ENCODE assay signal across 7 cellular contexts in the genomic region with DNA sequence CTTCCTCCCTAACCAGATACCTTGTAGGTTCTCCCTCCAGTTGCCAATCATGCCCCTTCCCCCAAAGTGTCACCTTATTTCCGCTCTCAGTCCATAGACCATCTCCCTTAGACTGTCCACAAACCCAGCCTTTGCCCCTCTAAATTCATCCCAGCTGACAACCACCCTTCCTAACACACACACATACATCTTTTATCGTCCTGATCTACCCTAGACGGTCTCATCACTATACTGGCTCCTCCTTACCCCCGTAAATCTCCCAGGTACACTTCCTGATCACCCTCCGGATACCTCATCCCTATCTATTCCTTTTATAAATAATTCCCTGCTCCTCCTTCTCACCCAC. TPM values are rescaled to one million over a fixed set of nuclear protein-coding genes. Genes with fewer than 3 reads are reported as not detected.
DNase-seq lines count a peak whose midpoint lies in the region; ATAC-seq and TF ChIP-seq lines count a peak whose summit lies in the region.

No MANE protein-coding gene starts in this region.

- H3K36me3 Mint-ChIP-seq in IgD-negative memory B cell, result no peaks in the 10 kb centered on the region
- H3K36me3 Mint-ChIP-seq in natural killer cell treated with Interleukin-12 subunit alpha and Interleukin-12 subunit beta and Interleukin-15 and Interleukin-18, amount 100 ng/mL, for 72 hours, result peaks cover 10% of the 10 kb centered on the region

- DNase-seq in coronary artery (ENCODE audit: low spot score), result no peak
- no peak for DNase-seq in natural killer cell treated with Interleukin-12 subunit alpha and Interleukin-12 subunit beta and Interleukin-15 and Interleukin-18, amount 100 ng/mL, for 72 hours (ENCODE audit: low spot score)

- H3K4me3 Mint-ChIP-seq in IgD-negative memory B cell, result peak overlapping the region; percentile 73 to 97 (median 92)
- peak overlapping the region; percentile 90 for H3K4me3 Mint-ChIP-seq in natural killer cell treated with Interleukin-12 subunit alpha and Interleukin-12 subunit beta and Interleukin-15 and Interleukin-18, amount 100 ng/mL, for 72 hours

- H3K27me3 Mint-ChIP-seq in IgD-negative memory B cell, result no peaks in the 10 kb centered on the region
- no peaks in the 10 kb centered on the region for H3K27me3 Mint-ChIP-seq in natural killer cell treated with Interleukin-12 subunit alpha and Interleukin-12 subunit beta and Interleukin-15 and Interleukin-18, amount 100 ng/mL, for 72 hours

- H3K4me1 Mint-ChIP-seq in IgD-negative memory B cell, result peaks cover 26 to 44% (median 33%) of the 10 kb centered on the region in 3 donors
- peaks cover 33 to 37% of the 10 kb centered on the region in 2 donors for H3K4me1 Mint-ChIP-seq in natural killer cell treated with Interleukin-12 subunit alpha and Interleukin-12 subunit beta and Interleukin-15 and Interleukin-18, amount 100 ng/mL, for 72 hours (ENCODE audit: low read depth in 2 of 2)

- peak overlapping the region; percentile 78 to 87 for H3K27ac ChIP-seq in coronary artery

- peak overlapping the region; percentile 88 for H3K4me3 ChIP-seq in coronary artery

- TF ChIP-seq CTCF in coronary artery (IDR thresholded peaks at IDR 0.05), result no peak

- H3K27ac Mint-ChIP-seq in IgD-negative memory B cell, result peak overlapping the region; percentile 39 to 94 (median 91)
- peak overlapping the region; percentile 86 to 89 for H3K27ac Mint-ChIP-seq in natural killer cell treated with Interleukin-12 subunit alpha and Interleukin-12 subunit beta and Interleukin-15 and Interleukin-18, amount 100 ng/mL, for 72 hours

- ATAC-seq in GM18909 (IDR thresholded peaks at IDR 0.05; ENCODE audit: poor library complexity, unreplicated experiment), result peak; percentile 3
- no peak for ATAC-seq in natural killer cell treated with Interleukin-12 subunit alpha and Interleukin-12 subunit beta and Interleukin-15 and Interleukin-18, amount 100 ng/mL, for 72 hours
- no peak for ATAC-seq in HG02678 (IDR thresholded peaks at IDR 0.05; ENCODE audit: unreplicated experiment)
- ATAC-seq in GM18858 (IDR thresholded peaks at IDR 0.05; ENCODE audit: unreplicated experiment), result no peak
- ATAC-seq in HG02798 (IDR thresholded peaks at IDR 0.05; ENCODE audit: poor library complexity, unreplicated experiment), result no peak

- no peaks in the 10 kb centered on the region for H3K9me3 Mint-ChIP-seq in IgD-negative memory B cell
- no peaks in the 10 kb centered on the region for H3K9me3 Mint-ChIP-seq in natural killer cell treated with Interleukin-12 subunit alpha and Interleukin-12 subunit beta and Interleukin-15 and Interleukin-18, amount 100 ng/mL, for 72 hours

RNA-seq across cellular contexts. Expression of a gene that starts 0.8 kb away (rescaled TPM):
- 67.4 TPM for polyA plus RNA-seq in IgD-negative memory B cell
- 10 to 100 TPM; 65.7 to 74.1 TPM for total RNA-seq in natural killer cell treated with Interleukin-12 subunit alpha and Interleukin-12 subunit beta and Interleukin-15 and Interleukin-18, amount 100 ng/mL, for 72 hours

RNA-seq across cellular contexts. Expression of a gene that starts 0.9 kb away (rescaled TPM):
- 2.1 TPM for polyA plus RNA-seq in IgD-negative memory B cell
- 100 to 1,000 TPM in 1 of 2 donors, 10 to 100 TPM in 1; 96.5 to 101 TPM for total RNA-seq in natural killer cell treated with Interleukin-12 subunit alpha and Interleukin-12 subunit beta and Interleukin-15 and Interleukin-18, amount 100 ng/mL, for 72 hours

RNA-seq across cellular contexts. Expression of a gene that starts 43.7 kb away (rescaled TPM):
- polyA plus RNA-seq in IgD-negative memory B cell, result not detected
- not detected for total RNA-seq in natural killer cell treated with Interleukin-12 subunit alpha and Interleukin-12 subunit beta and Interleukin-15 and Interleukin-18, amount 100 ng/mL, for 72 hours

RNA-seq across cellular contexts. Expression of a gene that starts 49.4 kb away (rescaled TPM):
- polyA plus RNA-seq in IgD-negative memory B cell, result not detected
- total RNA-seq in natural killer cell treated with Interleukin-12 subunit alpha and Interleukin-12 subunit beta and Interleukin-15 and Interleukin-18, amount 100 ng/mL, for 72 hours, result 1 to 10 TPM in 1 of 2 donors, not detected in 1; 2.6 TPM
